21 cellular contexts compared by ENCODE assay signal in genomic region chr12:27608890-27609289, GRCh38.
A peak's percentile ranks its signal among the peaks of the same experiment; 100 is the strongest.
DNase-seq lines count a peak whose midpoint lies in the region; ATAC-seq and TF ChIP-seq lines count a peak whose summit lies in the region.
"Had no signal": no experiment of that assay in that cellular context is flagged by ENCODE, and none has a peak within 500 bp of the region (broad histone marks: within the 10 kb centered on the region; RNA-seq: fewer than 3 reads in every experiment).

No MANE protein-coding gene starts in this region.

- H3K27me3 ChIP-seq in adipocyte (replicated peaks; ENCODE audit: control insufficient read depth, insufficient read depth, low read length) (no peaks in the 10 kb centered on the region), skeletal muscle tissue (ENCODE audit: control insufficient read depth in 3 of 3, insufficient read depth in 3 of 3, low read length in 3 of 3) (no peaks in the 10 kb centered on the region)
- H3K27me3 ChIP-seq in CD8-positive, alpha-beta T cell (ENCODE audit: insufficient read depth, low read length) = no peaks in the 10 kb centered on the region

- no peak for TF ChIP-seq CTCF in AG09309 (IDR thresholded peaks at IDR 0.05; ENCODE audit: control insufficient read depth, insufficient read depth, low read depth, low read length, missing control alignments)
- no peak for TF ChIP-seq CTCF in CD8-positive, alpha-beta T cell (IDR thresholded peaks at IDR 0.05)

- H3K9ac ChIP-seq in adipocyte (ENCODE audit: low read length) (peak overlapping the region; percentile 81), skeletal muscle tissue (ENCODE audit: low read depth in 1 of 3, low read length in 3 of 3) (no peak overlapping the region)
- H3K9ac ChIP-seq: parathyroid adenoma had no signal

- H3K9me3 Mint-ChIP-seq in CD8-positive, alpha-beta T cell = peaks cover 3% of the 10 kb centered on the region

- CTCF ChIA-PET in CD8-positive, alpha-beta T cell (lab: Charles Lee) = no interaction called here

- H3K4me3 ChIP-seq in AG09309 (ENCODE audit: control insufficient read depth, low read depth, low read length) (peak overlapping the region; percentile 19), adipocyte (ENCODE audit: low read length) (peak overlapping the region; percentile 79), skeletal muscle tissue (ENCODE audit: low read length in 3 of 3) (no peak overlapping the region)
- H3K4me3 ChIP-seq in CD8-positive, alpha-beta T cell (ENCODE audit: low read depth, low read length) = no peak overlapping the region

- H3K27ac ChIP-seq in skeletal muscle tissue (ENCODE audit: low read depth, low read length) = peak overlapping the region; percentile 13
- H3K27ac ChIP-seq in CD8-positive, alpha-beta T cell (ENCODE audit: low read depth, low read length) = no peak overlapping the region
- H3K27ac ChIP-seq: HL-60, parathyroid adenoma had no signal

- POLR2A ChIA-PET in CD8-positive, alpha-beta T cell (lab: Charles Lee) = no interaction called here

- no peaks in the 10 kb centered on the region for H3K36me3 Mint-ChIP-seq in CD8-positive, alpha-beta T cell
- H3K36me3 Mint-ChIP-seq: IgD-negative memory B cell had no signal

- H3K9me3 ChIP-seq in adipocyte (ENCODE audit: control insufficient read depth, low read length) (no peaks in the 10 kb centered on the region), skeletal muscle tissue (ENCODE audit: control insufficient read depth in 3 of 3, low read length in 3 of 3) (no peaks in the 10 kb centered on the region)
- no peaks in the 10 kb centered on the region for H3K9me3 ChIP-seq in CD8-positive, alpha-beta T cell (ENCODE audit: low read length)

- ATAC-seq in left ventricle myocardium superior (peak; percentile 54), GM19023 (IDR thresholded peaks at IDR 0.05; ENCODE audit: unreplicated experiment) (no peak), GM21447 (IDR thresholded peaks at IDR 0.05; ENCODE audit: unreplicated experiment) (no peak)
- no peak for ATAC-seq in CD8-positive, alpha-beta T cell
- ATAC-seq: left colon had no signal

- H3K36me3 ChIP-seq in adipocyte (ENCODE audit: control insufficient read depth, insufficient read depth, low read length, severe bottlenecking) (no peaks in the 10 kb centered on the region), skeletal muscle tissue (ENCODE audit: control insufficient read depth in 3 of 3, insufficient read depth in 3 of 3, low read length in 3 of 3) (no peaks in the 10 kb centered on the region)
- no peaks in the 10 kb centered on the region for H3K36me3 ChIP-seq in CD8-positive, alpha-beta T cell (ENCODE audit: insufficient read depth, low read length)

- H3K4me1 Mint-ChIP-seq in CD8-positive, alpha-beta T cell (ENCODE audit: low read depth) = no peaks in the 10 kb centered on the region
- H3K4me1 Mint-ChIP-seq: IgD-negative memory B cell had no signal

- peaks cover 31% of the 10 kb centered on the region for H3K4me1 ChIP-seq in adipocyte (ENCODE audit: control insufficient read depth, insufficient read depth, low read length)
- peaks cover 0 to 9% (median 6%) of the 10 kb centered on the region in 3 donors for H3K4me1 ChIP-seq in skeletal muscle tissue (ENCODE audit: control insufficient read depth in 3 of 3, insufficient read depth in 3 of 3, low read length in 3 of 3)
- no peaks in the 10 kb centered on the region for H3K4me1 ChIP-seq in CD8-positive, alpha-beta T cell (ENCODE audit: insufficient read depth, low read length)
- H3K4me1 ChIP-seq: parathyroid adenoma had no signal

- H3K27ac Mint-ChIP-seq in CD8-positive, alpha-beta T cell = no peak overlapping the region
- H3K27ac Mint-ChIP-seq: CD4-positive, alpha-beta T cell; IgD-negative memory B cell had no signal

- DNase-seq in AG09309 (ENCODE audit: low read depth) = no peak
- no peak for DNase-seq in adipocyte (ENCODE audit: low read depth)
- no peak for DNase-seq in left ventricle myocardium superior
- DNase-seq in CD8-positive, alpha-beta T cell = no peak
- no peak for DNase-seq in LoVo (ENCODE audit: low spot score)
- DNase-seq: ACHN; activated CD4-positive, alpha-beta T cell treated with anti-CD3 and anti-CD28 coated beads, Interleukin-2, amount 50 U/mL, for 1 hour; activated naive CD4-positive, alpha-beta T cell; CD4-positive, alpha-beta T cell; left colon; NCI-H187 treated with DMSO at 0.1 percent for 48 hours; NCI-H446; small intestine; stimulated activated CD4-positive, alpha-beta T cell treated with anti-CD3 and anti-CD28 coated beads, Interleukin-4, amount 100 ng/mL, for 24 hours; SW 1271 had no signal

- intact Hi-C loops in left ventricle myocardium superior (cut with micrococcal nuclease) = no loop called here
- intact Hi-C loops in CD8-positive, alpha-beta T cell (cut with DNase I, micrococcal nuclease) = no loop called here

- no peaks in the 10 kb centered on the region for H3K27me3 Mint-ChIP-seq in CD8-positive, alpha-beta T cell (ENCODE audit: low read depth)
- H3K27me3 Mint-ChIP-seq: CD4-positive, alpha-beta T cell had no signal

- no peak overlapping the region for H3K4me3 Mint-ChIP-seq in CD8-positive, alpha-beta T cell
- H3K4me3 Mint-ChIP-seq: CD4-positive, alpha-beta T cell; IgD-negative memory B cell had no signal

Comparison
In these comparisons a context has a peak if more than half of its experiments do, and no peak if none do; other contexts are left out.
1. H3K4me3 ChIP-seq: peak in AG09309 (single experiment) and adipocyte (single experiment); none in skeletal muscle tissue (0 of 3) and CD8-positive, alpha-beta T cell (single experiment).